ENCODE assay signal across 8 cellular contexts in genomic region chr1:12619396-12620141, GRCh38. TPM values are rescaled to one million over a fixed set of nuclear protein-coding genes. Genes with fewer than 3 reads are reported as not detected.
DNase-seq lines count a peak whose midpoint lies in the region; ATAC-seq and TF ChIP-seq lines count a peak whose summit lies in the region.

No MANE protein-coding gene starts in this region.

- 2 to 3% methylated on average over 25 of the region's 25 CpGs for whole genome bisulfite sequencing in ectodermal cell, 2 experiments
- 7% methylated on average over 25 of the region's 25 CpGs for WGBS in lung, 2 donors

- H3K4me1 ChIP-seq in ectodermal cell (ENCODE audit: control insufficient read depth, insufficient read depth, low read length) (peaks cover 39% of the 10 kb centered on the region), lung (ENCODE audit: control insufficient read depth in 2 of 2, insufficient read depth in 2 of 2, low read length in 2 of 2) (peaks cover 0 to 6% of the 10 kb centered on the region in 2 donors)

- CTCF ChIA-PET in activated CD8-positive, alpha-beta T cell treated with anti-CD3 and anti-CD28 coated beads, Interleukin-2, amount 10 ng/mL, durations not matched to agents 7 days and 5 days (lab: Charles Lee): interaction anchor here (0.8 to 7.6 kb wide), 36 partner anchors 11 to 495 kb away, joined by 3 to 103 read pairs (median 6); no protein-coding TSS in a partner anchor

- peaks cover 50% of the 10 kb centered on the region for H3K4me1 Mint-ChIP-seq in activated CD8-positive, alpha-beta T cell treated with anti-CD3 and anti-CD28 coated beads, Interleukin-2, amount 10 ng/mL, durations not matched to agents 7 days and 5 days (ENCODE audit: low read depth)

- peaks cover 32% of the 10 kb centered on the region for H3K36me3 Mint-ChIP-seq in activated CD8-positive, alpha-beta T cell treated with anti-CD3 and anti-CD28 coated beads, Interleukin-2, amount 10 ng/mL, durations not matched to agents 7 days and 5 days (ENCODE audit: low read depth)

- H3K4me3 ChIP-seq in ectodermal cell (ENCODE audit: insufficient read depth, low read depth, low read length) (peak overlapping the region; percentile 72), lung (peak overlapping the region; percentile 24)

- H3K27me3 ChIP-seq in ectodermal cell (ENCODE audit: control insufficient read depth, insufficient read depth, low read length, poor library complexity, severe bottlenecking) (peaks cover 49% of the 10 kb centered on the region), lung (ENCODE audit: control insufficient read depth, insufficient read depth) (no peaks in the 10 kb centered on the region)

- H3K4me3 Mint-ChIP-seq in activated CD8-positive, alpha-beta T cell treated with anti-CD3 and anti-CD28 coated beads, Interleukin-2, amount 10 ng/mL, durations not matched to agents 7 days and 5 days: peak overlapping the region; percentile 99

- ATAC-seq in HG03135 (IDR thresholded peaks at IDR 0.05; ENCODE audit: unreplicated experiment) (peak; percentile 59), lung (ENCODE audit: insufficient read depth, low FRiP score) (peak; percentile 73), HG03139 (IDR thresholded peaks at IDR 0.05; ENCODE audit: unreplicated experiment) (no peak)
- peak; percentile 41 for ATAC-seq in activated CD8-positive, alpha-beta T cell treated with anti-CD3 and anti-CD28 coated beads, Interleukin-2, amount 10 ng/mL, durations not matched to agents 7 days and 5 days

- POLR2A ChIA-PET in activated CD8-positive, alpha-beta T cell treated with anti-CD3 and anti-CD28 coated beads, Interleukin-2, amount 10 ng/mL, durations not matched to agents 7 days and 5 days (lab: Charles Lee): interaction anchor here (0.6 to 4.8 kb wide), 20 partner anchors 10 to 326 kb away, joined by 3 to 55 read pairs (median 4); no protein-coding TSS in a partner anchor

- H3K27ac Mint-ChIP-seq in activated CD8-positive, alpha-beta T cell treated with anti-CD3 and anti-CD28 coated beads, Interleukin-2, amount 10 ng/mL, durations not matched to agents 7 days and 5 days: peak overlapping the region; percentile 99

- no peaks in the 10 kb centered on the region for H3K9me3 Mint-ChIP-seq in activated CD8-positive, alpha-beta T cell treated with anti-CD3 and anti-CD28 coated beads, Interleukin-2, amount 10 ng/mL, durations not matched to agents 7 days and 5 days (ENCODE audit: insufficient read depth)

- H3K36me3 ChIP-seq in ectodermal cell (ENCODE audit: control insufficient read depth, insufficient read depth, low read length) (no peaks in the 10 kb centered on the region), lung (ENCODE audit: control insufficient read depth in 2 of 2, insufficient read depth in 2 of 2, low read length in 2 of 2) (no peaks in the 10 kb centered on the region)

- DNase-seq in DMS53 (lab: John Stamatoyannopoulos, UW) (peak; percentile 93), NCI-H748 treated with DMSO at 0.1 percent for 48 hours (lab: John Stamatoyannopoulos, UW) (peak; percentile 26), lung (ENCODE audit: low spot score) (peak; percentile 87)
- DNase-seq in activated CD8-positive, alpha-beta T cell treated with anti-CD3 and anti-CD28 coated beads, Interleukin-2, amount 10 ng/mL, durations not matched to agents 7 days and 5 days: peak; percentile 86
- peak; percentile 72 to 74 for DNase-seq in stimulated activated CD4-positive, alpha-beta T cell treated with anti-CD3 and anti-CD28 coated beads, Interleukin-4, amount 100 ng/mL, for 4 hours

- H3K27ac ChIP-seq in ectodermal cell (ENCODE audit: insufficient read depth, low read depth, low read length, poor library complexity, severe bottlenecking): no peak overlapping the region
- peak overlapping the region; percentile 96 to 98 for H3K27ac ChIP-seq in lung (ENCODE audit: low read depth in 1 of 2, low read length in 1 of 2)

- H3K27me3 Mint-ChIP-seq in activated CD8-positive, alpha-beta T cell treated with anti-CD3 and anti-CD28 coated beads, Interleukin-2, amount 10 ng/mL, durations not matched to agents 7 days and 5 days (ENCODE audit: low read depth): no peaks in the 10 kb centered on the region

- peak; percentile 94 for TF ChIP-seq CTCF in lung (IDR thresholded peaks at IDR 0.05; ENCODE audit: control extremely low read depth, extremely low read depth)

- H3K9me3 ChIP-seq in ectodermal cell (ENCODE audit: control insufficient read depth, low read length): no peaks in the 10 kb centered on the region
- no peaks in the 10 kb centered on the region for H3K9me3 ChIP-seq in lung (ENCODE audit: control insufficient read depth in 2 of 2, insufficient read depth in 1 of 2, low read length in 1 of 2)

RNA-seq across cellular contexts. Expression of gene DHRS3, which starts 1.6 kb away (rescaled TPM):
- total RNA-seq in activated CD8-positive, alpha-beta T cell treated with anti-CD3 and anti-CD28 coated beads, Interleukin-2, amount 10 ng/mL, durations not matched to agents 7 days and 5 days: 10 to 100 TPM; 86.8 to 89.5 TPM
- 1.4 TPM for polyA plus RNA-seq in ectodermal cell (2013, experiment 1 of 4)
- 1.6 TPM for polyA plus RNA-seq in ectodermal cell (2013, experiment 2 of 4)
- polyA plus RNA-seq in ectodermal cell (2013, experiment 3 of 4): 0.64 TPM
- 1.8 TPM for polyA plus RNA-seq in ectodermal cell (2013, experiment 4 of 4)
- total RNA-seq in lung: 100 to 1,000 TPM in 1 of 2 donors, 10 to 100 TPM in 1; 79.7 to 109 TPM
- 10 to 100 TPM; 56.7 to 79.8 TPM for polyA plus RNA-seq in lung

RNA-seq across cellular contexts. Expression of gene AADACL4, which starts 24.3 kb away (rescaled TPM):
- total RNA-seq in activated CD8-positive, alpha-beta T cell treated with anti-CD3 and anti-CD28 coated beads, Interleukin-2, amount 10 ng/mL, durations not matched to agents 7 days and 5 days: not detected
- polyA plus RNA-seq in ectodermal cell (2013, experiment 1 of 4): not detected
- not detected for polyA plus RNA-seq in ectodermal cell (2013, experiment 2 of 4)
- not detected for polyA plus RNA-seq in ectodermal cell (2013, experiment 3 of 4)
- not detected for polyA plus RNA-seq in ectodermal cell (2013, experiment 4 of 4)
- total RNA-seq in lung: not detected
- polyA plus RNA-seq in lung: not detected

Comparison
In these comparisons a context has a peak if more than half of its experiments do, and no peak if none do; other contexts are left out.
1. DNase-seq: peak in every context shown above with its lines; median percentile 93 in DMS53; 87 in lung; 86 in activated CD8-positive, alpha-beta T cell treated with anti-CD3 and anti-CD28 coated beads, Interleukin-2, amount 10 ng/mL, durations not matched to agents 7 days and 5 days; 73 in stimulated activated CD4-positive, alpha-beta T cell treated with anti-CD3 and anti-CD28 coated beads, Interleukin-4, amount 100 ng/mL, for 4 hours; 26 in NCI-H748 treated with DMSO at 0.1 percent for 48 hours.